ENCODE assay signal across 23 cellular contexts in the genomic region with DNA sequence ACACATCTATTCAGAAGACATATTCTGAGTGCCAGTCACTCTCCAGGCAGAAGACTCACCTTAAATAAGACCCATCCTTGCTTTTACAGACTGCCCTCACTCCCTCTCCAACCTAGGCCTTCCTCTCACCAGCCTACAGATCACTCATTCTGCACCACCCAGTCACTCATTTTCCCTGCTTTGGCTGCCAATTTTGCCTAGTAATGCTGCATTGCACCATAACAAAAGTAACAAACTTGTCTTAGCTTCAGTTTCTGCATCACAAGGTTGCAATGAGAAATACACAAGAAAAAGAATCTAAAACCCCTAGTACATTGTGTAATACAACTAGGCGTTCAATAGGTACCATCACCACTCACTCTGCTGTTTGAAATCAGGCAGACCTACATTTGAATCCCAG.
DNase-seq lines count a peak whose midpoint lies in the region; ATAC-seq and TF ChIP-seq lines count a peak whose summit lies in the region.
"Had no signal": no experiment of that assay in that cellular context is flagged by ENCODE, and none has a peak within 500 bp of the region (broad histone marks: within the 10 kb centered on the region; RNA-seq: fewer than 3 reads in every experiment).

No MANE protein-coding gene starts in this region.

- ATAC-seq in CD4-positive, alpha-beta T cell (ENCODE audit: poor library complexity), result no peak
- ATAC-seq: Panc1 had no signal

- H3K27ac ChIP-seq in CD4-positive, alpha-beta T cell (ENCODE audit: low read depth, low read length), result no peak overlapping the region
- H3K27ac ChIP-seq: C4-2B, HL-60, SK-N-MC had no signal

- H3K27me3 ChIP-seq in CD4-positive, alpha-beta T cell (ENCODE audit: control insufficient read depth, insufficient read depth, low read length), result no peaks in the 10 kb centered on the region

- H3K9me3 Mint-ChIP-seq in CD4-positive, alpha-beta T cell, result peaks cover 3% of the 10 kb centered on the region
- H3K9me3 Mint-ChIP-seq in mesothelial cell of epicardium, result no peaks in the 10 kb centered on the region

- DNase-seq in NCI-H226, result peak; percentile 16
- peak; percentile 33 for DNase-seq in epithelial cell of esophagus (ENCODE audit: low read depth)
- DNase-seq in fibroblast of pulmonary artery (ENCODE audit: low read depth), result peak; percentile 25
- peak; percentile 56 for DNase-seq in stromal cell of bone marrow (ENCODE audit: low read depth)
- no peak for DNase-seq in CD4-positive, alpha-beta T cell
- no peak for DNase-seq in MV-4-11 (lab: John Stamatoyannopoulos, UW)
- DNase-seq in NCI-H187 treated with DMSO at 0.1 percent for 48 hours (lab: John Stamatoyannopoulos, UW), result no peak
- DNase-seq in mesothelial cell of epicardium (ENCODE audit: low spot score in 2 of 2, unreplicated experiment in 2 of 2), result no peak
- DNase-seq: CD8-positive, alpha-beta memory T cell; GF-D8; HCEC 1CT; NCI-H1105 treated with DMSO at 0.1 percent for 48 hours; NCI-H146; NCI-H2029; NCI-H446 treated with DMSO at 0.1 percent for 48 hours; NCI-H526; NCI-H82; SIG-M5 had no signal

- CTCF ChIA-PET in CD4-positive, alpha-beta T cell (lab: Charles Lee), result no interaction called here

- no peaks in the 10 kb centered on the region for H3K4me1 Mint-ChIP-seq in CD4-positive, alpha-beta T cell (ENCODE audit: low read depth)
- peaks cover 18% of the 10 kb centered on the region for H3K4me1 Mint-ChIP-seq in mesothelial cell of epicardium
- H3K4me1 Mint-ChIP-seq: B cell; CD8-positive, alpha-beta memory T cell had no signal

- H3K36me3 Mint-ChIP-seq in CD4-positive, alpha-beta T cell (ENCODE audit: low read depth), result no peaks in the 10 kb centered on the region
- no peaks in the 10 kb centered on the region for H3K36me3 Mint-ChIP-seq in mesothelial cell of epicardium
- H3K36me3 Mint-ChIP-seq: CD8-positive, alpha-beta memory T cell had no signal

- H3K27ac Mint-ChIP-seq in CD4-positive, alpha-beta T cell, result no peak overlapping the region
- no peak overlapping the region for H3K27ac Mint-ChIP-seq in mesothelial cell of epicardium
- H3K27ac Mint-ChIP-seq: B cell; CD8-positive, alpha-beta memory T cell had no signal

- POLR2A ChIA-PET in CD4-positive, alpha-beta T cell (lab: Charles Lee), result no interaction called here

- no peaks in the 10 kb centered on the region for H3K27me3 Mint-ChIP-seq in CD4-positive, alpha-beta T cell
- no peaks in the 10 kb centered on the region for H3K27me3 Mint-ChIP-seq in mesothelial cell of epicardium (ENCODE audit: low read depth)

- intact Hi-C loops in CD4-positive, alpha-beta T cell (cut with DNase I, micrococcal nuclease), result no loop called here

- H3K9me3 ChIP-seq in CD4-positive, alpha-beta T cell (ENCODE audit: control insufficient read depth, low read length), result no peaks in the 10 kb centered on the region

- no peak overlapping the region for H3K4me3 ChIP-seq in epithelial cell of esophagus (ENCODE audit: low read length)
- H3K4me3 ChIP-seq in fibroblast of pulmonary artery (replicated peaks; ENCODE audit: low read depth, low read length), result no peak overlapping the region
- H3K4me3 ChIP-seq: SK-N-MC had no signal

- no peak overlapping the region for H3K4me3 Mint-ChIP-seq in CD4-positive, alpha-beta T cell
- no peak overlapping the region for H3K4me3 Mint-ChIP-seq in mesothelial cell of epicardium
- H3K4me3 Mint-ChIP-seq: B cell; CD8-positive, alpha-beta memory T cell had no signal

- no peak for TF ChIP-seq CTCF in epithelial cell of esophagus (IDR thresholded peaks at IDR 0.05; ENCODE audit: insufficient read depth, low read depth, low read length, missing control alignments)
- no peak for TF ChIP-seq CTCF in fibroblast of pulmonary artery (IDR thresholded peaks at IDR 0.05; ENCODE audit: low read length, missing control alignments)
- TF ChIP-seq CTCF in CD4-positive, alpha-beta T cell (IDR thresholded peaks at IDR 0.05), result no peak
- no peak for TF ChIP-seq CTCF in mesothelial cell of epicardium (IDR thresholded peaks at IDR 0.05; ENCODE audit: unreplicated experiment)

Comparison
In these comparisons a context has a peak if more than half of its experiments do, and no peak if none do; other contexts are left out.
1. DNase-seq: peak in NCI-H226 (single experiment), epithelial cell of esophagus (single experiment), fibroblast of pulmonary artery (single experiment) and stromal cell of bone marrow (single experiment); none in CD4-positive, alpha-beta T cell (0 of 10), MV-4-11 (single experiment), NCI-H187 treated with DMSO at 0.1 percent for 48 hours (single experiment) and mesothelial cell of epicardium (0 of 2).